ENCODE assay signal across 25 cellular contexts in the genomic region with DNA sequence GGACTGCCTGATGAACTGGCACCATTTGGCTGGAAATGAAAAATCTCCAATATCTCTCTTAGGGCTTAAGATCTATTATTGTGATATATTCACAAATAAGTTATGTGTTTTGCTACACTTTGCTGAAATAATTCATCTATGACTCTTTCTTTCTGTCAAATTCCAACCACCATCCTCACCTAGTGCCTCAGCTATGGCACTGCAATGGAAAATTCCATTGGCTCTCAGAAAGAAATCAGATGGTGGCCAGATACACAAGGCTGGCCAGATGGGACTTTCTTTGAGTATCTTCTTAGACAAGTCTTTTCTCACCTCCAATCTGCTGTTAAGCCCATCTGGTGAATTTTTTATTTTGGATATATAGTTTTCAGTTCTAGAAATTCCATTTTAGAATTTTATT. TPM values are rescaled to one million over a fixed set of nuclear protein-coding genes. Genes with fewer than 3 reads are reported as not detected.
DNase-seq lines count a peak whose midpoint lies in the region; ATAC-seq, FAIRE-seq and TF ChIP-seq lines count a peak whose summit lies in the region.
"Had no signal": no experiment of that assay in that cellular context is flagged by ENCODE, and none has a peak within 500 bp of the region (broad histone marks: within the 10 kb centered on the region; RNA-seq: fewer than 3 reads in every experiment).

No MANE protein-coding gene starts in this region.

- intact Hi-C loops in HCT116 (cut with micrococcal nuclease) = no loop called here
- intact Hi-C loops in kidney (cut with DNase I) = no loop called here
- intact Hi-C loops in left ventricle myocardium superior (cut with micrococcal nuclease) = no loop called here

- FAIRE-seq in kidney (lab: Jason Lieb, UNC) = no peak
- FAIRE-seq: bronchial epithelial cell, K562 had no signal

- no peaks in the 10 kb centered on the region for H3K9me3 ChIP-seq in BE2C
- no peaks in the 10 kb centered on the region for H3K9me3 ChIP-seq in HCT116 (ENCODE audit: control insufficient read depth in 1 of 2, insufficient read depth in 1 of 2, low read depth in 1 of 2, low read length in 2 of 2)
- H3K9me3 ChIP-seq in kidney (ENCODE audit: control insufficient read depth in 1 of 2, low read length in 2 of 2) = no peaks in the 10 kb centered on the region
- H3K9me3 ChIP-seq: gastroesophageal sphincter, suprapubic skin had no signal

- DNase-seq in BE2C (no peak), HCT116 (ENCODE audit: low read depth, low spot score) (no peak), brain microvascular endothelial cell (no peak), kidney (no peak), left ventricle myocardium superior (no peak)
- DNase-seq in activated naive CD4-positive, alpha-beta T cell treated with anti-CD3 and anti-CD28 coated beads, Interleukin-2, amount 50 U/mL, for 72 hours (ENCODE audit: low spot score in 2 of 2) = no peak
- no peak for DNase-seq in activated naive CD4-positive, alpha-beta T cell treated with Interleukin-2 at 50 U/mL for 16 hours
- DNase-seq: activated CD4-positive, alpha-beta T cell treated with anti-CD3 and anti-CD28 coated beads for 4 hours; activated naive CD8-positive, alpha-beta T cell treated with anti-CD3 and anti-CD28 coated beads, Interleukin-2, amount 50 U/mL, for 24 hours; CD4-positive, CD25-positive, alpha-beta regulatory T cell; naive B cell; NCI-H1694; NCI-H774; occipital lobe; right cardiac atrium; SHP77 treated with DMSO at 0.1 percent for 48 hours had no signal

- H3K4me2 ChIP-seq in HCT116 (ENCODE audit: low read length) = no peak overlapping the region

- RAD21 ChIA-PET in HCT116 (lab: Charles Lee; ENCODE audit: low non-redundant PET in 1 of 2, low total read pairs in 2 of 2, uncharacterized antibody in 2 of 2, unreplicated experiment in 2 of 2) = no interaction called here

- no peak overlapping the region for H3K9ac ChIP-seq in HCT116 (ENCODE audit: low read length)
- H3K9ac ChIP-seq in kidney (ENCODE audit: low read length in 2 of 2) = no peak overlapping the region

- in situ Hi-C loops in brain microvascular endothelial cell (cut with HindIII; ENCODE audit: low pct_ligation_motif_present, low sequenced_read_pairs) = no loop called here

- 0 out of 2 replicates have a peak, but pooled peaks have one; percentile 53 for ATAC-seq in HCT116
- ATAC-seq in left ventricle myocardium superior = no peak
- ATAC-seq in activated naive CD4-positive, alpha-beta T cell treated with anti-CD3 and anti-CD28 coated beads, Interleukin-2, amount 50 U/mL, for 72 hours = no peak
- no peak for ATAC-seq in HG03457 (IDR thresholded peaks at IDR 0.05; ENCODE audit: unreplicated experiment)
- ATAC-seq: activated naive CD8-positive, alpha-beta T cell treated with anti-CD3 and anti-CD28 coated beads, Interleukin-2, amount 50 U/mL, for 24 hours; gastroesophageal sphincter; K562; right cardiac atrium had no signal

- POLR2A ChIA-PET in HCT116 (lab: Charles Lee) = no interaction called here

- CTCF ChIA-PET in HCT116 (lab: Charles Lee) = interaction anchor here (0.9 to 1.4 kb wide), 2 partner anchors 9 to 176 kb away, joined by 3 to 4 read pairs; no protein-coding TSS in a partner anchor

- H3K36me3 Mint-ChIP-seq in activated naive CD4-positive, alpha-beta T cell treated with anti-CD3 and anti-CD28 coated beads, Interleukin-2, amount 50 U/mL, for 72 hours = no peaks in the 10 kb centered on the region
- H3K36me3 Mint-ChIP-seq: CD4-positive, CD25-positive, alpha-beta regulatory T cell; memory B cell; naive B cell had no signal

- H3K27me3 ChIP-seq in BE2C = no peaks in the 10 kb centered on the region
- no peaks in the 10 kb centered on the region for H3K27me3 ChIP-seq in HCT116 (ENCODE audit: insufficient read depth, low read length)
- H3K27me3 ChIP-seq in brain microvascular endothelial cell (replicated peaks) = peaks cover 5% of the 10 kb centered on the region
- H3K27me3 ChIP-seq: gastroesophageal sphincter, suprapubic skin had no signal

- no peak overlapping the region for H3K27ac Mint-ChIP-seq in activated naive CD4-positive, alpha-beta T cell treated with anti-CD3 and anti-CD28 coated beads, Interleukin-2, amount 50 U/mL, for 72 hours
- H3K27ac Mint-ChIP-seq: activated naive CD8-positive, alpha-beta T cell treated with anti-CD3 and anti-CD28 coated beads, Interleukin-2, amount 50 U/mL, for 24 hours; activated T-helper 2 cell treated with anti-CD3 and anti-CD28 coated beads, Interferon-gamma antibody, Interleukin-2, Interleukin-4, amounts not matched to agents 10 μg/mL and 5 μg/mL and 100 μg/mL, durations not matched to agents 14 hours and 24 hours and 36 hours; CD4-positive, CD25-positive, alpha-beta regulatory T cell; dendritic cell treated with granulocyte-macrophage colony-stimulating factor and Interleukin-4, amounts not matched to agents 40 ng/mL and 50 ng/mL, for 4 days; memory B cell; naive B cell had no signal

- H3K27ac ChIP-seq in HCT116 (ENCODE audit: low read depth, low read length) (no peak overlapping the region), brain microvascular endothelial cell (no peak overlapping the region), kidney (ENCODE audit: low read depth in 2 of 2, low read length in 2 of 2) (no peak overlapping the region)
- H3K27ac ChIP-seq: gastroesophageal sphincter, HL-60, suprapubic skin had no signal

- no peaks in the 10 kb centered on the region for H3K36me3 ChIP-seq in BE2C
- H3K36me3 ChIP-seq in HCT116 (ENCODE audit: control insufficient read depth in 1 of 2, insufficient read depth in 2 of 2, low read length in 2 of 2) = no peaks in the 10 kb centered on the region
- no peaks in the 10 kb centered on the region for H3K36me3 ChIP-seq in brain microvascular endothelial cell (replicated peaks)
- H3K36me3 ChIP-seq in kidney (ENCODE audit: control insufficient read depth in 1 of 2, insufficient read depth in 2 of 2, low read length in 2 of 2) = no peaks in the 10 kb centered on the region
- H3K36me3 ChIP-seq: gastroesophageal sphincter, suprapubic skin had no signal

- H4K20me1 ChIP-seq in HCT116 (ENCODE audit: insufficient read depth) = no peaks in the 10 kb centered on the region

- H3K9me3 Mint-ChIP-seq in activated naive CD4-positive, alpha-beta T cell treated with anti-CD3 and anti-CD28 coated beads, Interleukin-2, amount 50 U/mL, for 72 hours = no peaks in the 10 kb centered on the region
- H3K9me3 Mint-ChIP-seq: activated naive CD8-positive, alpha-beta T cell treated with anti-CD3 and anti-CD28 coated beads, Interleukin-2, amount 50 U/mL, for 24 hours; activated T-helper 2 cell treated with anti-CD3 and anti-CD28 coated beads, Interferon-gamma antibody, Interleukin-2, Interleukin-4, amounts not matched to agents 10 μg/mL and 5 μg/mL and 100 μg/mL, durations not matched to agents 14 hours and 24 hours and 36 hours; dendritic cell treated with granulocyte-macrophage colony-stimulating factor and Interleukin-4, amounts not matched to agents 40 ng/mL and 50 ng/mL, for 4 days had no signal

- TF ChIP-seq CTCF in BE2C (IDR thresholded peaks at IDR 0.05; ENCODE audit: low read depth, low read length) (peak; percentile 27; the same call in 1 of the 2 replicates), HCT116 (IDR thresholded peaks at IDR 0.05 in 2 of 3, conservative IDR thresholded peaks at IDR 0.05 in 1 of 3; ENCODE audit: borderline replicate concordance in 1 of 3, insufficient read depth in 1 of 3, low read depth in 2 of 3, low read length in 2 of 3) (peak; percentile 15 to 52 (median 30); a peak in 4 of 6 replicates), brain microvascular endothelial cell (IDR thresholded peaks at IDR 0.05; ENCODE audit: low read depth, low read length, missing control alignments) (peak; percentile 37), kidney (IDR thresholded peaks at IDR 0.05; ENCODE audit: borderline replicate concordance, extremely low read depth, insufficient read depth) (peak; percentile 17)

- BruUV-seq in HCT116 (replicated peaks; lab: Mats Ljungman, UMichigan) = no TSS peak

- no peaks in the 10 kb centered on the region for H3K79me2 ChIP-seq in HCT116 (ENCODE audit: insufficient read depth, low read length)

- TF ChIP-seq POLR2A in HCT116 (IDR thresholded peaks at IDR 0.05; ENCODE audit: borderline replicate concordance, extremely low read depth, insufficient read depth, insufficient read length) = no peak

- no peaks in the 10 kb centered on the region for H3K9me2 ChIP-seq in HCT116 (ENCODE audit: insufficient read depth)

- peak; percentile 39 for TF ChIP-seq RAD21 in HCT116 (IDR thresholded peaks at IDR 0.05; ENCODE audit: low read depth)

- peak overlapping the region; percentile 40 for H2AFZ ChIP-seq in HCT116 (ENCODE audit: low read depth, low read length, poor library complexity, severe bottlenecking)

- H3K4me3 ChIP-seq in BE2C (ENCODE audit: low read depth, low read length) = no peak overlapping the region
- no peak overlapping the region for H3K4me3 ChIP-seq in HCT116 (replicated peaks in 1 of 2; ENCODE audit: low read depth in 1 of 2, low read length in 2 of 2)
- H3K4me3 ChIP-seq in brain microvascular endothelial cell (ENCODE audit: low read depth, low read length) = no peak overlapping the region
- H3K4me3 ChIP-seq in kidney (ENCODE audit: low read length in 2 of 2) = no peak overlapping the region
- H3K4me3 ChIP-seq: gastroesophageal sphincter, K562, suprapubic skin had no signal

- H3K4me1 ChIP-seq in BE2C (no peaks in the 10 kb centered on the region), HCT116 (ENCODE audit: control insufficient read depth in 1 of 2, insufficient read depth in 2 of 2, low read length in 2 of 2) (0 out of 4 replicates have a peak, but pooled peaks cover 0 to 2% of the 10 kb centered on the region in 2 experiments), kidney (ENCODE audit: control insufficient read depth in 1 of 2, insufficient read depth in 1 of 2, low read depth in 1 of 2, low read length in 2 of 2) (no peaks in the 10 kb centered on the region)
- H3K4me1 ChIP-seq: gastroesophageal sphincter, suprapubic skin had no signal

TF ChIP-seq in HCT116, 20 proteins besides CTCF, POLR2A, EP300 and RAD21 (continues in another document):
- TF ChIP-seq SP1 (IDR thresholded peaks at IDR 0.05; ENCODE audit: low read depth) = peak; percentile 32

RNA-seq across cellular contexts. Expression of gene NAT8L, which starts 28.0 kb away (rescaled TPM):
- polyA plus RNA-seq in BE2C (2012; ENCODE audit: insufficient read depth, insufficient read length, low read depth) = 21.3 TPM
- total RNA-seq in HCT116 (2021; ENCODE audit: unreplicated experiment) (9.2 TPM), kidney (2.7 TPM), left ventricle myocardium superior (0.82 TPM)
- 4.6 and 5.2 TPM in 2 replicates for polyA plus RNA-seq in HCT116 (2012)
- polyA plus RNA-seq in kidney (ENCODE audit: insufficient read depth, low read depth, low replicate concordance) = 12.5 TPM
- total RNA-seq in activated naive CD4-positive, alpha-beta T cell treated with anti-CD3 and anti-CD28 coated beads, Interleukin-2, amount 50 U/mL, for 72 hours = under 1 TPM in 1 of 2 donors, not detected in 1; 0.99 TPM
- total RNA-seq: bronchial epithelial cell had no signal
